Comparison of ENCODE assay signal across 1 cellular context in genomic region chr7:64905133-64905532, GRCh38.
A peak's percentile ranks its signal among the peaks of the same experiment; 100 is the strongest.
TF ChIP-seq lines count a peak whose summit lies in the region.

No MANE protein-coding gene starts in this region.

TF ChIP-seq in HepG2, 621 proteins besides CTCF, POLR2A, EP300 and RAD21 (continued from another document and continues in another):
- TF ChIP-seq ZNF574 (CRISPR knock-in tag; IDR thresholded peaks at IDR 0.05) (no peak), ZNF550 (CRISPR knock-in tag; IDR thresholded peaks at IDR 0.05; ENCODE audit: borderline replicate concordance) (no peak), ZNF609 (CRISPR knock-in tag; IDR thresholded peaks at IDR 0.05; ENCODE audit: borderline replicate concordance) (no peak), ZNF788 (CRISPR knock-in tag; IDR thresholded peaks at IDR 0.05; ENCODE audit: borderline replicate concordance) (no peak), HOXA3 (CRISPR knock-in tag; IDR thresholded peaks at IDR 0.05) (0 out of 2 replicates have a peak, but pooled peaks have one; percentile 25), HOXD1 (CRISPR knock-in tag; IDR thresholded peaks at IDR 0.05) (no peak), TRAFD1 (CRISPR knock-in tag; IDR thresholded peaks at IDR 0.05; ENCODE audit: borderline replicate concordance) (no peak), MAZ (IDR thresholded peaks at IDR 0.05; ENCODE audit: borderline replicate concordance, low read depth, low read length) (no peak), MAZ (CRISPR knock-in tag; IDR thresholded peaks at IDR 0.05; ENCODE audit: low read depth) (no peak), NR2F1 (CRISPR knock-in tag; IDR thresholded peaks at IDR 0.05) (0 out of 4 replicates have a peak, but pooled peaks of 1 of the 2 experiments have one; percentile 20), HNF4A (CRISPR knock-in tag; IDR thresholded peaks at IDR 0.05) (peak; percentile 30; the same call in 1 of the 2 replicates), SAP130 (CRISPR knock-in tag; IDR thresholded peaks at IDR 0.05; ENCODE audit: low read depth) (0 out of 2 replicates have a peak, but pooled peaks have one; percentile 14), ZSCAN25 (CRISPR knock-in tag; IDR thresholded peaks at IDR 0.05) (no peak), ZNF562 (CRISPR knock-in tag; IDR thresholded peaks at IDR 0.05; ENCODE audit: borderline replicate concordance) (no peak), FOXP1 (IDR thresholded peaks at IDR 0.05) (no peak), FOXP1 (CRISPR knock-in tag; IDR thresholded peaks at IDR 0.05) (no peak), ZNF776 (CRISPR knock-in tag; IDR thresholded peaks at IDR 0.05) (no peak), PLRG1 (conservative IDR thresholded peaks at IDR 0.05) (no peak), PCBP2 (optimal IDR thresholded peaks at IDR 0.05; ENCODE audit: low read depth, low read length, poor library complexity, severe bottlenecking) (no peak), NR2C2 (CRISPR knock-in tag; IDR thresholded peaks at IDR 0.05; ENCODE audit: borderline replicate concordance) (no peak), ZFP90 (CRISPR knock-in tag; IDR thresholded peaks at IDR 0.05; ENCODE audit: borderline replicate concordance) (no peak), ZNF143 (CRISPR knock-in tag; IDR thresholded peaks at IDR 0.05) (no peak), ZFP37 (CRISPR knock-in tag; IDR thresholded peaks at IDR 0.05; ENCODE audit: borderline replicate concordance) (no peak), ZSCAN29 (CRISPR knock-in tag; conservative IDR thresholded peaks at IDR 0.05) (no peak), ELF1 (CRISPR knock-in tag; IDR thresholded peaks at IDR 0.05) (no peak), BHLHE40 (IDR thresholded peaks at IDR 0.05; ENCODE audit: low read length) (no peak), NFKBIZ (CRISPR knock-in tag; IDR thresholded peaks at IDR 0.05) (no peak), KLF13 (CRISPR knock-in tag; IDR thresholded peaks at IDR 0.05) (no peak), ZBTB26 (CRISPR knock-in tag; IDR thresholded peaks at IDR 0.05; ENCODE audit: borderline replicate concordance) (no peak), SCMH1 (CRISPR knock-in tag; IDR thresholded peaks at IDR 0.05; ENCODE audit: borderline replicate concordance) (no peak), SRY (CRISPR knock-in tag; IDR thresholded peaks at IDR 0.05) (no peak), SAFB2 (CRISPR knock-in tag; IDR thresholded peaks at IDR 0.05; ENCODE audit: borderline replicate concordance, low read depth) (no peak), NR2F6 (IDR thresholded peaks at IDR 0.05) (peak; percentile 46), NR2F6 (CRISPR knock-in tag; IDR thresholded peaks at IDR 0.05) (peak; percentile 25; the same call in 1 of the 2 replicates), NCOR1 (IDR thresholded peaks at IDR 0.05; ENCODE audit: borderline replicate concordance, low read length) (no peak), ZFP36L2 (CRISPR knock-in tag; IDR thresholded peaks at IDR 0.05) (no peak), ZNF296 (CRISPR knock-in tag; conservative IDR thresholded peaks at IDR 0.05) (no peak), KLF12 (CRISPR knock-in tag; IDR thresholded peaks at IDR 0.05; ENCODE audit: borderline replicate concordance) (no peak), RXRB (CRISPR knock-in tag; IDR thresholded peaks at IDR 0.05; ENCODE audit: borderline replicate concordance) (no peak), MED1 (CRISPR knock-in tag; IDR thresholded peaks at IDR 0.05) (no peak), KDM6A (CRISPR knock-in tag; IDR thresholded peaks at IDR 0.05; ENCODE audit: low read depth) (no peak)
- TF ChIP-seq, protein P1, sequence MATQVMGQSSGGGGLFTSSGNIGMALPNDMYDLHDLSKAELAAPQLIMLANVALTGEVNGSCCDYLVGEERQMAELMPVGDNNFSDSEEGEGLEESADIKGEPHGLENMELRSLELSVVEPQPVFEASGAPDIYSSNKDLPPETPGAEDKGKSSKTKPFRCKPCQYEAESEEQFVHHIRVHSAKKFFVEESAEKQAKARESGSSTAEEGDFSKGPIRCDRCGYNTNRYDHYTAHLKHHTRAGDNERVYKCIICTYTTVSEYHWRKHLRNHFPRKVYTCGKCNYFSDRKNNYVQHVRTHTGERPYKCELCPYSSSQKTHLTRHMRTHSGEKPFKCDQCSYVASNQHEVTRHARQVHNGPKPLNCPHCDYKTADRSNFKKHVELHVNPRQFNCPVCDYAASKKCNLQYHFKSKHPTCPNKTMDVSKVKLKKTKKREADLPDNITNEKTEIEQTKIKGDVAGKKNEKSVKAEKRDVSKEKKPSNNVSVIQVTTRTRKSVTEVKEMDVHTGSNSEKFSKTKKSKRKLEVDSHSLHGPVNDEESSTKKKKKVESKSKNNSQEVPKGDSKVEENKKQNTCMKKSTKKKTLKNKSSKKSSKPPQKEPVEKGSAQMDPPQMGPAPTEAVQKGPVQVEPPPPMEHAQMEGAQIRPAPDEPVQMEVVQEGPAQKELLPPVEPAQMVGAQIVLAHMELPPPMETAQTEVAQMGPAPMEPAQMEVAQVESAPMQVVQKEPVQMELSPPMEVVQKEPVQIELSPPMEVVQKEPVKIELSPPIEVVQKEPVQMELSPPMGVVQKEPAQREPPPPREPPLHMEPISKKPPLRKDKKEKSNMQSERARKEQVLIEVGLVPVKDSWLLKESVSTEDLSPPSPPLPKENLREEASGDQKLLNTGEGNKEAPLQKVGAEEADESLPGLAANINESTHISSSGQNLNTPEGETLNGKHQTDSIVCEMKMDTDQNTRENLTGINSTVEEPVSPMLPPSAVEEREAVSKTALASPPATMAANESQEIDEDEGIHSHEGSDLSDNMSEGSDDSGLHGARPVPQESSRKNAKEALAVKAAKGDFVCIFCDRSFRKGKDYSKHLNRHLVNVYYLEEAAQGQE (IDR thresholded peaks at IDR 0.05; ENCODE audit: borderline replicate concordance in 1 of 2, low read depth in 1 of 2, low read length in 2 of 2) = no peak
- TF ChIP-seq, protein P2, sequence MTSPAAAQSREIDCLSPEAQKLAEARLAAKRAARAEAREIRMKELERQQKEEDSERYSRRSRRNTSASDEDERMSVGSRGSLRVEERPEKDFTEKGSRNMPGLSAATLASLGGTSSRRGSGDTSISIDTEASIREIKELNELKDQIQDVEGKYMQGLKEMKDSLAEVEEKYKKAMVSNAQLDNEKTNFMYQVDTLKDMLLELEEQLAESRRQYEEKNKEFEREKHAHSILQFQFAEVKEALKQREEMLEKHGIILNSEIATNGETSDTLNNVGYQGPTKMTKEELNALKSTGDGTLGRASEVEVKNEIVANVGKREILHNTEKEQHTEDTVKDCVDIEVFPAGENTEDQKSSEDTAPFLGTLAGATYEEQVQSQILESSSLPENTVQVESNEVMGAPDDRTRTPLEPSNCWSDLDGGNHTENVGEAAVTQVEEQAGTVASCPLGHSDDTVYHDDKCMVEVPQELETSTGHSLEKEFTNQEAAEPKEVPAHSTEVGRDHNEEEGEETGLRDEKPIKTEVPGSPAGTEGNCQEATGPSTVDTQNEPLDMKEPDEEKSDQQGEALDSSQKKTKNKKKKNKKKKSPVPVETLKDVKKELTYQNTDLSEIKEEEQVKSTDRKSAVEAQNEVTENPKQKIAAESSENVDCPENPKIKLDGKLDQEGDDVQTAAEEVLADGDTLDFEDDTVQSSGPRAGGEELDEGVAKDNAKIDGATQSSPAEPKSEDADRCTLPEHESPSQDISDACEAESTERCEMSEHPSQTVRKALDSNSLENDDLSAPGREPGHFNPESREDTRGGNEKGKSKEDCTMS (CRISPR knock-in tag; conservative IDR thresholded peaks at IDR 0.05) = no peak
- TF ChIP-seq, protein P3, sequence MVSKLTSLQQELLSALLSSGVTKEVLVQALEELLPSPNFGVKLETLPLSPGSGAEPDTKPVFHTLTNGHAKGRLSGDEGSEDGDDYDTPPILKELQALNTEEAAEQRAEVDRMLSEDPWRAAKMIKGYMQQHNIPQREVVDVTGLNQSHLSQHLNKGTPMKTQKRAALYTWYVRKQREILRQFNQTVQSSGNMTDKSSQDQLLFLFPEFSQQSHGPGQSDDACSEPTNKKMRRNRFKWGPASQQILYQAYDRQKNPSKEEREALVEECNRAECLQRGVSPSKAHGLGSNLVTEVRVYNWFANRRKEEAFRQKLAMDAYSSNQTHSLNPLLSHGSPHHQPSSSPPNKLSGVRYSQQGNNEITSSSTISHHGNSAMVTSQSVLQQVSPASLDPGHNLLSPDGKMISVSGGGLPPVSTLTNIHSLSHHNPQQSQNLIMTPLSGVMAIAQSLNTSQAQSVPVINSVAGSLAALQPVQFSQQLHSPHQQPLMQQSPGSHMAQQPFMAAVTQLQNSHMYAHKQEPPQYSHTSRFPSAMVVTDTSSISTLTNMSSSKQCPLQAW (CRISPR knock-in tag; IDR thresholded peaks at IDR 0.05) = no peak
